ENCODE assay signal across 8 cellular contexts in the genomic region with DNA sequence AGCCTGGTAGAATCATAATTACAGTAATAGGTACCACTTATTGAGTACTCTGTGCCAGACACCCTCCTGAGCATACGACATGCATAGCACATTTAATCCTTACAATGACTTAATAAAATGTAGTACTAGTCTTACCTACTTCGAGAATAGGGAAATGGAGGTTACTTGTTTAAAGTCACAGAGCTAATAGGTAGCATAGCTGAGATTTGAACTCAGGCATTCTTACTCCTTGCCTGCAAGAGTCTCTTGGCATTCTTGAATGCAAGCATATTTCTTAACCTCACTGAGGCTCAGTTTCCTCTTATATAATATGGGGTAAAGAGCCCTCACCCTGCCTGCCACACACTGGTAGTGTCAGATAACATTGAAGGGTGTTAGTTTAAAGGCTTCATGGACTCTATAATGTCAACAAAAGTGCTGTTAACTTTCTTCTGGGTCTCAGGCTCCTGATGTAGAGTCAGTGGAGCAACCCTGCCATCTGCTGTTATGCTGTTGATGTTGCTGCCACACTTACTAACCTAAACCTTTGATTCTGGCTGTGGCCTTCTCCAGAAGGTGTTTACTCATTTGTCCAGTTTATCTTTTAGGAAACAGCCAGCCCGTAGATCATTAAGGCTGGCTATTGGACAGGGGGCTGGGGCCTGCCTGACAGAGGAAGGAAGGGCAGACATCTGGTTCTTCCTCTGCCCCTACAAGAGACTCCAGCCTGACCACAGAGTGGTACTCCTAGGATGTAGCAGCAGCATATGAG. TPM values are rescaled to one million over a fixed set of nuclear protein-coding genes. Genes with fewer than 3 reads are reported as not detected.
DNase-seq lines count a peak whose midpoint lies in the region; ATAC-seq and TF ChIP-seq lines count a peak whose summit lies in the region.

No MANE protein-coding gene starts in this region.

- H3K27me3 ChIP-seq in AG04450 (ENCODE audit: control insufficient read depth, insufficient read depth, low read length) = no peaks in the 10 kb centered on the region
- no peaks in the 10 kb centered on the region for H3K27me3 ChIP-seq in OCI-LY3 (ENCODE audit: low read depth, low read length)
- no peaks in the 10 kb centered on the region for H3K27me3 ChIP-seq in heart left ventricle

- intact Hi-C loops in heart left ventricle (cut with DNase I) = loop anchor here in 9 of 10 donors (1.0 to 10.0 kb wide), 7 partner anchors 19 to 286 kb away; a partner anchor contains a TSS

- H3K27ac ChIP-seq in AG04450 (ENCODE audit: low read depth, low read length) = no peak overlapping the region
- no peak overlapping the region for H3K27ac ChIP-seq in OCI-LY3 (ENCODE audit: low read length)
- H3K27ac ChIP-seq in heart left ventricle = peak overlapping the region in 11 of 12 donors; percentile 61 to 95 (median 70)

- peak; percentile 25 to 61 for ATAC-seq in activated naive CD4-positive, alpha-beta T cell treated with anti-CD3 and anti-CD28 coated beads, Interleukin-2, amount 50 U/mL, for 72 hours
- ATAC-seq in heart left ventricle = peak; percentile 73 to 77 (median 76)
- ATAC-seq in GM18498 (IDR thresholded peaks at IDR 0.05; ENCODE audit: unreplicated experiment) = no peak
- ATAC-seq in HG02870 (IDR thresholded peaks at IDR 0.05; ENCODE audit: unreplicated experiment) = no peak

- no peak overlapping the region for H3K9ac ChIP-seq in OCI-LY3 (ENCODE audit: low read length)

- H3K9me3 Mint-ChIP-seq in activated naive CD4-positive, alpha-beta T cell treated with anti-CD3 and anti-CD28 coated beads, Interleukin-2, amount 50 U/mL, for 72 hours = no peaks in the 10 kb centered on the region

- H3K4me3 ChIP-seq in AG04450 (ENCODE audit: low read depth, low read length) = no peak overlapping the region
- no peak overlapping the region for H3K4me3 ChIP-seq in OCI-LY3 (ENCODE audit: low read length)
- H3K4me3 ChIP-seq in heart left ventricle = no peak overlapping the region

- H3K36me3 Mint-ChIP-seq in activated naive CD4-positive, alpha-beta T cell treated with anti-CD3 and anti-CD28 coated beads, Interleukin-2, amount 50 U/mL, for 72 hours = peaks cover 0 to 7% of the 10 kb centered on the region in 2 donors

- TF ChIP-seq CTCF in AG04450 (IDR thresholded peaks at IDR 0.05; ENCODE audit: low read depth, low read length) (peak; percentile 87), GM10266 (IDR thresholded peaks at IDR 0.05; ENCODE audit: control insufficient read depth, insufficient read depth, low read depth, missing control alignments) (peak; percentile 79), OCI-LY3 (IDR thresholded peaks at IDR 0.05; ENCODE audit: low read depth, low read length) (peak; percentile 64), heart left ventricle (IDR thresholded peaks at IDR 0.05) (peak; percentile 53 to 82 (median 68))

- H4K20me1 ChIP-seq in OCI-LY3 (ENCODE audit: insufficient read depth, low read length) = 0 out of 2 replicates have a peak, but pooled peaks cover 5% of the 10 kb centered on the region

- CTCF ChIA-PET in AG04450 (lab: Charles Lee) = interaction anchor here (0.6 to 7.9 kb wide), 22 partner anchors 8 to 1343 kb away, joined by 3 to 72 read pairs (median 4); a partner anchor contains a TSS

- no peaks in the 10 kb centered on the region for H3K4me1 ChIP-seq in OCI-LY3 (ENCODE audit: low read length)
- H3K4me1 ChIP-seq in heart left ventricle = peaks cover 5 to 80% (median 35%) of the 10 kb centered on the region in 12 donors

- H3K4me2 ChIP-seq in OCI-LY3 (ENCODE audit: low read length) = no peak overlapping the region

- H3K36me3 ChIP-seq in OCI-LY3 (replicated peaks; ENCODE audit: low read depth, low read length) = peaks cover 8% of the 10 kb centered on the region
- peaks cover 0 to 15% (median 10%) of the 10 kb centered on the region in 9 donors for H3K36me3 ChIP-seq in heart left ventricle

- H3K79me2 ChIP-seq in OCI-LY3 (ENCODE audit: low read length) = peaks cover 7% of the 10 kb centered on the region; the same call in 1 of the 2 replicates

- H3K9me3 ChIP-seq in AG04450 (ENCODE audit: control insufficient read depth, insufficient read depth, low read length) (no peaks in the 10 kb centered on the region), OCI-LY3 (ENCODE audit: insufficient read depth, low read length) (no peaks in the 10 kb centered on the region), heart left ventricle (no peaks in the 10 kb centered on the region)

- DNase-seq in AG04450 (ENCODE audit: low read depth, low spot score) (peak; percentile 53), GM10266 (ENCODE audit: extremely low spot score) (peak; percentile 49), heart left ventricle (peak in 2 of 5 donors; percentile 46), retina (peak; percentile 43)
- no peak for DNase-seq in activated naive CD4-positive, alpha-beta T cell treated with anti-CD3 and anti-CD28 coated beads, Interleukin-2, amount 50 U/mL, for 72 hours (ENCODE audit: low spot score in 2 of 2)

- WGBS in heart left ventricle, 4 donors = 41 to 59% (median 53%) methylated on average over 3 of the region's 3 CpGs

- no peak overlapping the region for H2AFZ ChIP-seq in OCI-LY3 (ENCODE audit: low read depth, low read length)

- POLR2A ChIA-PET in AG04450 (lab: Yijun Ruan, JAX) = no interaction called here

- H3K27ac Mint-ChIP-seq in activated naive CD4-positive, alpha-beta T cell treated with anti-CD3 and anti-CD28 coated beads, Interleukin-2, amount 50 U/mL, for 72 hours = peak overlapping the region; percentile 24 to 74

- no peak for TF ChIP-seq POLR2A in heart left ventricle (IDR thresholded peaks at IDR 0.05)

RNA-seq across cellular contexts. Expression of a gene that starts 18.9 kb away (rescaled TPM):
- polyA plus RNA-seq in AG04450 (2011; rRNA removed) (5.0 and 9.0 TPM in 2 replicates), heart left ventricle (10 to 100 TPM in 1 of 2 donors, 1 to 10 TPM in 1; 7.0 to 10.9 TPM)
- 7.5 and 7.6 TPM in 2 replicates for polyA minus RNA-seq in AG04450 (2011; rRNA and poly(A)+ RNA removed)
- 10 to 100 TPM; 46.8 to 66.2 TPM for total RNA-seq in activated naive CD4-positive, alpha-beta T cell treated with anti-CD3 and anti-CD28 coated beads, Interleukin-2, amount 50 U/mL, for 72 hours
- 10 to 100 TPM in 4 of 9 donors, 1 to 10 TPM in 5; 7.1 to 33.3 (median 9.4) TPM for total RNA-seq in heart left ventricle

Comparison
In these comparisons a context has a peak if more than half of its experiments do, and no peak if none do; other contexts are left out.
1. DNase-seq: peak in AG04450 (single experiment), GM10266 (single experiment) and retina (single experiment); none in activated naive CD4-positive, alpha-beta T cell treated with anti-CD3 and anti-CD28 coated beads, Interleukin-2, amount 50 U/mL, for 72 hours (0 of 2).
2. H3K27ac ChIP-seq: peak in heart left ventricle (11 of 12); none in AG04450 (single experiment) and OCI-LY3 (single experiment).
3. ATAC-seq: peak in activated naive CD4-positive, alpha-beta T cell treated with anti-CD3 and anti-CD28 coated beads, Interleukin-2, amount 50 U/mL, for 72 hours (2 of 2) and heart left ventricle (4 of 4); none in GM18498 (single experiment) and HG02870 (single experiment).
4. Peak in every context shown above with its lines, with median percentiles within 50 percentile points of each other: CTCF ChIP-seq.